In the genomic region with DNA sequence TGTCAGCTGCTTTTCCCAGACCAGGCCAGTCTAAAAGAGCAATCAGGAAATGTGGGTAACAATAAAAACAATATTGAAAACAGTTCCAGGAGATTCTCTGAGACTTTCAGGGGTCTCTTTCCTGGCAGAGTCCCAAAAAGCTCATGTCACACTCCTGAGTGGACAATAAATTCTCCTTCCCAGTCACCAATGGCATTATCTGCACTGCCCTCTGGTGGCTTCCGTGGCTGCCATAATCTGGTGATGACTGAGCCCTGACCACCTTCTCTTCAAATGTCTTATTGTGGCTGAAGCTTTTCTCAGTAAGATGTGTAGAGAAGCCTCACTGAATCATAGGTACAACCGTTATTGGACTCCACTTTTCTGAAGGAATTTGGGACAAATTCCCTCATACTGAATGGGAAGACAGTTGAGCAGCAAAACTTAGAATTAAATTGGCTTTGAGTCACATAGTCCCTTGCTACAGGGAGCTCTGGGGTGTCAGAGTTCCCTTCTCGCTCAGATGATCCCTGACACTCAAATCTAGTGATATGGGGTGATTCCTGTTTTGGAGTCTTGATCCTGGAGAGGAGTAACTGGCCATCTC, we compare ENCODE assay signal across 9 cellular contexts. TPM values are rescaled to one million over a fixed set of nuclear protein-coding genes. Genes with fewer than 3 reads are reported as not detected.
DNase-seq lines count a peak whose midpoint lies in the region; ATAC-seq and TF ChIP-seq lines count a peak whose summit lies in the region.
"Had no signal": no experiment of that assay in that cellular context is flagged by ENCODE, and none has a peak within 500 bp of the region (broad histone marks: within the 10 kb centered on the region; RNA-seq: fewer than 3 reads in every experiment).

No MANE protein-coding gene starts in this region.

- H3K27ac ChIP-seq in DND-41 (ENCODE audit: low read length) (no peak overlapping the region), heart left ventricle (no peak overlapping the region)
- H3K27ac ChIP-seq: SJCRH30 had no signal

- 46 to 52% (median 49%) methylated on average over 3 of the region's 3 CpGs for WGBS in heart left ventricle, 4 donors

- H3K9ac ChIP-seq in DND-41 (ENCODE audit: low read depth, low read length): no peak overlapping the region

- ATAC-seq in DND-41 (ENCODE audit: insufficient read depth, low read depth): no peak
- peak; percentile 70 for ATAC-seq in GM21390 (IDR thresholded peaks at IDR 0.05; ENCODE audit: unreplicated experiment)
- peak in 2 of 4 donors; percentile 52 to 57 for ATAC-seq in heart left ventricle
- ATAC-seq in esophagus mucosa: no peak
- ATAC-seq in HG03469 (IDR thresholded peaks at IDR 0.05; ENCODE audit: unreplicated experiment): no peak

- no peak for TF ChIP-seq POLR2A in heart left ventricle (IDR thresholded peaks at IDR 0.05)

- no peak overlapping the region for H2AFZ ChIP-seq in DND-41 (ENCODE audit: low read depth, low read length)

- no peak overlapping the region for H3K4me2 ChIP-seq in DND-41 (ENCODE audit: insufficient read depth, low read length)

- peak; percentile 57 for TF ChIP-seq CTCF in DND-41 (IDR thresholded peaks at IDR 0.05; ENCODE audit: borderline replicate concordance, extremely low read depth, low read length, poor library complexity, severe bottlenecking)
- peak; percentile 21 to 66 (median 52) for TF ChIP-seq CTCF in heart left ventricle (IDR thresholded peaks at IDR 0.05)

- H3K4me3 ChIP-seq in DND-41 (ENCODE audit: low read depth in 1 of 2, low read length in 2 of 2) (no peak overlapping the region), heart left ventricle (no peak overlapping the region)
- H3K4me3 ChIP-seq: SJCRH30 had no signal

- no peaks in the 10 kb centered on the region for H3K79me2 ChIP-seq in DND-41 (ENCODE audit: insufficient read depth, low read length)

- no peaks in the 10 kb centered on the region for H3K9me3 ChIP-seq in DND-41 (ENCODE audit: insufficient read depth, low read length, severe bottlenecking)
- H3K9me3 ChIP-seq in heart left ventricle: no peaks in the 10 kb centered on the region
- H3K9me3 ChIP-seq: SJCRH30 had no signal

- H3K27me3 ChIP-seq in DND-41 (ENCODE audit: insufficient read depth, low read length, poor library complexity) (no peaks in the 10 kb centered on the region), heart left ventricle (peaks cover 0 to 8% (median 0%) of the 10 kb centered on the region in 9 donors)
- H3K27me3 ChIP-seq: SJCRH30 had no signal

- DNase-seq in DND-41 (peak; percentile 13), M059J (ENCODE audit: low read depth) (peak; percentile 34), heart left ventricle (peak in 3 of 5 donors; percentile 22 to 40 (median 28))
- peak; percentile 58 for DNase-seq in activated CD8-positive, alpha-beta memory T cell treated with anti-CD3 and anti-CD28 coated beads, Interleukin-2, amount 50 U/mL, for 48 hours
- DNase-seq in stimulated activated CD4-positive, alpha-beta T cell treated with anti-CD3 and anti-CD28 coated beads, Interleukin-1b, Interleukin-23, amount 100 ng/mL, for 24 hours (ENCODE audit: low read depth in 4 of 4, low spot score in 1 of 4): peak in 3 of 4 experiments; percentile 7 to 14 (median 11)

- H4K20me1 ChIP-seq in DND-41 (ENCODE audit: insufficient read depth, low read length): no peaks in the 10 kb centered on the region

- no peaks in the 10 kb centered on the region for H3K36me3 ChIP-seq in DND-41 (ENCODE audit: insufficient read depth, low read length)
- H3K36me3 ChIP-seq in heart left ventricle: no peaks in the 10 kb centered on the region
- H3K36me3 ChIP-seq: SJCRH30 had no signal

- intact Hi-C loops in heart left ventricle (cut with DNase I): loop anchor here in 1 of 10 donors (10.0 kb wide), 1 partner anchor 681 kb away; no protein-coding TSS in a partner anchor

- H3K4me1 ChIP-seq in DND-41 (ENCODE audit: insufficient read depth, low read length) (no peaks in the 10 kb centered on the region), heart left ventricle (no peaks in the 10 kb centered on the region)
- H3K4me1 ChIP-seq: SJCRH30 had no signal

RNA-seq across cellular contexts. Expression of gene ASAH2, which starts 24.4 kb away (rescaled TPM):
- 1.9 and 6.5 TPM in 2 replicates for total RNA-seq in M059J (2014; rRNA removed; shearing (Covaris generic))
- total RNA-seq in heart left ventricle: 1 to 10 TPM in 5 of 9 donors, under 1 TPM in 4; 0.25 to 2.9 (median 1.5) TPM
- polyA plus RNA-seq in heart left ventricle: under 1 TPM; 0.34 to 0.89 TPM
- total RNA-seq in esophagus mucosa: 3.1 TPM
